Comparison of ENCODE assay signal across 1 cellular context in genomic region chr20:48657426-48658197, GRCh38.
TF ChIP-seq lines count a peak whose summit lies in the region.

No MANE protein-coding gene starts in this region.

TF ChIP-seq in HepG2, 621 proteins besides CTCF, POLR2A, EP300 and RAD21 (continued from another document and continues in another):
- no peak for TF ChIP-seq E2F1 (CRISPR knock-in tag; IDR thresholded peaks at IDR 0.05)
- no peak for TF ChIP-seq ZNF468 (CRISPR knock-in tag; IDR thresholded peaks at IDR 0.05)
- no peak for TF ChIP-seq ZUFSP (CRISPR knock-in tag; IDR thresholded peaks at IDR 0.05; ENCODE audit: borderline replicate concordance)
- TF ChIP-seq ZFP36 (IDR thresholded peaks at IDR 0.05; ENCODE audit: borderline replicate concordance, low read depth, low read length, partially characterized antibody): no peak
- TF ChIP-seq GMEB1 (CRISPR knock-in tag; IDR thresholded peaks at IDR 0.05; ENCODE audit: borderline replicate concordance): no peak
- no peak for TF ChIP-seq ZNF230 (CRISPR knock-in tag; IDR thresholded peaks at IDR 0.05)
- TF ChIP-seq PRDM15 (CRISPR knock-in tag; IDR thresholded peaks at IDR 0.05): no peak
- TF ChIP-seq ZNF496 (CRISPR knock-in tag; IDR thresholded peaks at IDR 0.05; ENCODE audit: insufficient replicate concordance): no peak
- peak; percentile 68; the same call in 1 of the 2 replicates for TF ChIP-seq SRY (CRISPR knock-in tag; IDR thresholded peaks at IDR 0.05)
- TF ChIP-seq GPBP1L1 (CRISPR knock-in tag; IDR thresholded peaks at IDR 0.05): no peak
- no peak for TF ChIP-seq ZNF317 (CRISPR knock-in tag; IDR thresholded peaks at IDR 0.05)
- TF ChIP-seq THAP9 (CRISPR knock-in tag; IDR thresholded peaks at IDR 0.05; ENCODE audit: borderline replicate concordance): no peak
- TF ChIP-seq EHMT2 (IDR thresholded peaks at IDR 0.05; ENCODE audit: borderline replicate concordance, low read depth, low read length): no peak
- TF ChIP-seq YEATS2 (CRISPR knock-in tag; IDR thresholded peaks at IDR 0.05; ENCODE audit: borderline replicate concordance): peak; percentile 51; the same call in 1 of the 2 replicates
- TF ChIP-seq MLX (CRISPR knock-in tag; IDR thresholded peaks at IDR 0.05): no peak
- no peak for TF ChIP-seq SOX6 (IDR thresholded peaks at IDR 0.05)
- no peak for TF ChIP-seq SOX6 (CRISPR knock-in tag; IDR thresholded peaks at IDR 0.05)
- TF ChIP-seq HES4 (CRISPR knock-in tag; IDR thresholded peaks at IDR 0.05; ENCODE audit: borderline replicate concordance): no peak; the same call in 1 of the 2 replicates
- no peak for TF ChIP-seq ZNF615 (CRISPR knock-in tag; IDR thresholded peaks at IDR 0.05; ENCODE audit: borderline replicate concordance)
- no peak for TF ChIP-seq SMYD3 (CRISPR knock-in tag; IDR thresholded peaks at IDR 0.05)
- 0 out of 2 replicates have a peak, but pooled peaks have one; percentile 27 for TF ChIP-seq ZFP90 (CRISPR knock-in tag; IDR thresholded peaks at IDR 0.05; ENCODE audit: borderline replicate concordance)
- no peak for TF ChIP-seq MEIS2 (CRISPR knock-in tag; IDR thresholded peaks at IDR 0.05)
- TF ChIP-seq CREB3 (CRISPR knock-in tag; IDR thresholded peaks at IDR 0.05): no peak
- TF ChIP-seq PTBP1 (IDR thresholded peaks at IDR 0.05; ENCODE audit: low read depth, low read length, poor library complexity, severe bottlenecking): no peak
- no peak for TF ChIP-seq ZNF354B (CRISPR knock-in tag; IDR thresholded peaks at IDR 0.05)
- TF ChIP-seq ZNF207 (IDR thresholded peaks at IDR 0.05; ENCODE audit: borderline replicate concordance): no peak
- no peak for TF ChIP-seq ZBTB44 (CRISPR knock-in tag; IDR thresholded peaks at IDR 0.05)
- TF ChIP-seq ZNF704 (CRISPR knock-in tag; IDR thresholded peaks at IDR 0.05; ENCODE audit: borderline replicate concordance): peak; percentile 17; the same call in 1 of the 2 replicates
- TF ChIP-seq PHF21A (CRISPR knock-in tag; IDR thresholded peaks at IDR 0.05): no peak
- TF ChIP-seq MIER3 (CRISPR knock-in tag; IDR thresholded peaks at IDR 0.05; ENCODE audit: borderline replicate concordance): no peak
- no peak for TF ChIP-seq MEF2D (CRISPR knock-in tag; IDR thresholded peaks at IDR 0.05)
- no peak for TF ChIP-seq ZNF782 (CRISPR knock-in tag; IDR thresholded peaks at IDR 0.05; ENCODE audit: borderline replicate concordance)
- TF ChIP-seq ZNF569 (CRISPR knock-in tag; IDR thresholded peaks at IDR 0.05; ENCODE audit: borderline replicate concordance): no peak
- TF ChIP-seq SETDB1 (CRISPR knock-in tag; IDR thresholded peaks at IDR 0.05; ENCODE audit: borderline replicate concordance): no peak
- no peak; the same call in 1 of the 2 replicates for TF ChIP-seq SMAD3 (CRISPR knock-in tag; IDR thresholded peaks at IDR 0.05)
- TF ChIP-seq ZNF777 (CRISPR knock-in tag; IDR thresholded peaks at IDR 0.05): no peak; the same call in 1 of the 2 replicates
- TF ChIP-seq ZNF136 (CRISPR knock-in tag; IDR thresholded peaks at IDR 0.05; ENCODE audit: low read depth): no peak
- TF ChIP-seq ZFP36L2 (CRISPR knock-in tag; IDR thresholded peaks at IDR 0.05): no peak
- TF ChIP-seq ZNF329 (CRISPR knock-in tag; IDR thresholded peaks at IDR 0.05; ENCODE audit: low read depth): 0 out of 2 replicates have a peak, but pooled peaks have one; percentile 72
- no peak for TF ChIP-seq MEIS1 (CRISPR knock-in tag; IDR thresholded peaks at IDR 0.05; ENCODE audit: borderline replicate concordance)
- no peak for TF ChIP-seq PAX8 (CRISPR knock-in tag; IDR thresholded peaks at IDR 0.05; ENCODE audit: borderline replicate concordance)
- TF ChIP-seq E2F5 (CRISPR knock-in tag; conservative IDR thresholded peaks at IDR 0.05): no peak
- TF ChIP-seq FOXJ3 (CRISPR knock-in tag; IDR thresholded peaks at IDR 0.05; ENCODE audit: borderline replicate concordance): no peak
- no peak for TF ChIP-seq HOXA3 (CRISPR knock-in tag; IDR thresholded peaks at IDR 0.05)
- no peak for TF ChIP-seq TSC22D2 (CRISPR knock-in tag; IDR thresholded peaks at IDR 0.05; ENCODE audit: borderline replicate concordance)
- no peak for TF ChIP-seq ZFP36L1 (CRISPR knock-in tag; IDR thresholded peaks at IDR 0.05)
- peak; percentile 55; the same call in 1 of the 2 replicates for TF ChIP-seq ZSCAN21 (CRISPR knock-in tag; IDR thresholded peaks at IDR 0.05; ENCODE audit: borderline replicate concordance)
- no peak for TF ChIP-seq CBX1 (IDR thresholded peaks at IDR 0.05; ENCODE audit: low read depth)
